20 cellular contexts compared by ENCODE assay signal in the genomic region with DNA sequence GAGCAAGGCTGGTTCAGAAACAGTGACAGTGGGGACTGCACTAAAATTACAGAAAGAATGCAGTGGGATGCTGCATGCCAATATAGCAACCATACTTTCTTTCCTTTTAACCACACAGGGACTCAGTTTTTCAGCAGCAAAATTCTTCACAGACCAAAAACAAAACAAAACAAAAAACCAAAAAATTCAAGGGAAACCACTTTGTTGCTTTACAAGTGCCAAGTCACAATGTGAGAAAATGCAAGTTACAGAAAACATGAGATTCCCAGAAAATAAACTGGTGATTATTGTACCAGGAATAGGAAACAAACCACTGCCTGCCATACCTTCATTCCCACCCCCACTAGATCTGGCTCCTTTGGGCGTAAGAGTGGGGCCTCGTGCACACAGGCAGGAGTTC. TPM values are rescaled to one million over a fixed set of nuclear protein-coding genes. Genes with fewer than 3 reads are reported as not detected.
"Had no signal": no experiment of that assay in that cellular context is flagged by ENCODE, and none has a peak within 500 bp of the region (broad histone marks: within the 10 kb centered on the region; RNA-seq: fewer than 3 reads in every experiment).

No MANE protein-coding gene starts in this region.

- H3K9me3 ChIP-seq: esophagus muscularis mucosa, gastroesophageal sphincter, mucosa of descending colon, pancreas, tibial artery, upper lobe of left lung, uterus had no signal

- H3K4me1 ChIP-seq: gastroesophageal sphincter, pancreas, tibial artery, upper lobe of left lung, uterus had no signal

- H3K27ac ChIP-seq: epithelial cell of prostate, esophagus muscularis mucosa, gastroesophageal sphincter, pancreas, tibial artery, upper lobe of left lung, uterus had no signal

- H3K27me3 Mint-ChIP-seq: progenitor cell of endocrine pancreas had no signal

- H3K27ac Mint-ChIP-seq: naive thymus-derived CD8-positive, alpha-beta T cell; progenitor cell of endocrine pancreas had no signal

- H3K4me3 ChIP-seq: esophagus muscularis mucosa, gastroesophageal sphincter, mucosa of descending colon, pancreas, smooth muscle cell, tibial artery, upper lobe of left lung, uterus had no signal

- H3K4me3 Mint-ChIP-seq: naive thymus-derived CD8-positive, alpha-beta T cell; neural crest cell had no signal

- H3K36me3 Mint-ChIP-seq: naive thymus-derived CD8-positive, alpha-beta T cell had no signal

- H3K27me3 ChIP-seq: esophagus muscularis mucosa, gastroesophageal sphincter, pancreas, tibial artery, upper lobe of left lung, uterus had no signal

- ATAC-seq: left lobe of liver; naive thymus-derived CD8-positive, alpha-beta T cell; right cardiac atrium had no signal

- H3K36me3 ChIP-seq: esophagus muscularis mucosa, gastroesophageal sphincter, pancreas, tibial artery, upper lobe of left lung, uterus had no signal

- DNase-seq: effector memory CD4-positive, alpha-beta T cell; foreskin fibroblast; glutamatergic neuron; islet precursor cell; mucosa of descending colon; naive thymus-derived CD8-positive, alpha-beta T cell; pancreas; right cardiac atrium; stimulated activated CD4-positive, alpha-beta T cell treated with anti-CD3 and anti-CD28 coated beads, Interleukin-2, amount 100 ng/mL, for 48 hours; stimulated activated naive CD4-positive, alpha-beta T cell treated with Interleukin-2 at 50 U/mL for 16 hours; tibial artery; upper lobe of left lung; uterus had no signal

RNA-seq across cellular contexts. Expression of a gene that starts 52.6 kb away (rescaled TPM):
- total RNA-seq: naive thymus-derived CD8-positive, alpha-beta T cell had no signal
- polyA plus RNA-seq: naive thymus-derived CD8-positive, alpha-beta T cell had no signal
